1 cellular context compared by ENCODE assay signal in genomic region chr16:3062553-3062952, GRCh38.
TF ChIP-seq lines count a peak whose summit lies in the region.

No MANE protein-coding gene starts in this region.

TF ChIP-seq in K562, 482 proteins besides CTCF, POLR2A, EP300 and RAD21:
- TF ChIP-seq, protein P1, sequence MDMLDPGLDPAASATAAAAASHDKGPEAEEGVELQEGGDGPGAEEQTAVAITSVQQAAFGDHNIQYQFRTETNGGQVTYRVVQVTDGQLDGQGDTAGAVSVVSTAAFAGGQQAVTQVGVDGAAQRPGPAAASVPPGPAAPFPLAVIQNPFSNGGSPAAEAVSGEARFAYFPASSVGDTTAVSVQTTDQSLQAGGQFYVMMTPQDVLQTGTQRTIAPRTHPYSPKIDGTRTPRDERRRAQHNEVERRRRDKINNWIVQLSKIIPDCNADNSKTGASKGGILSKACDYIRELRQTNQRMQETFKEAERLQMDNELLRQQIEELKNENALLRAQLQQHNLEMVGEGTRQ (CRISPR knock-in tag; IDR thresholded peaks at IDR 0.05), result peak; percentile 21; the same call in 1 of the 2 replicates
- TF ChIP-seq TOE1 (IDR thresholded peaks at IDR 0.05; ENCODE audit: borderline replicate concordance) (peak; percentile 93), TOE1 (CRISPR knock-in tag; IDR thresholded peaks at IDR 0.05; ENCODE audit: borderline replicate concordance, low read depth) (no peak), USF1 (CRISPR knock-in tag; IDR thresholded peaks at IDR 0.05) (peak; percentile 43; the same call in 1 of the 2 replicates), ZNF384 (IDR thresholded peaks at IDR 0.05; ENCODE audit: low read depth, low read length) (peak; percentile 69), BACH1 (tag; IDR thresholded peaks at IDR 0.05) (no peak), CBFA2T2 (conservative IDR thresholded peaks at IDR 0.05) (peak; percentile 67), RAD51 (IDR thresholded peaks at IDR 0.05; ENCODE audit: borderline replicate concordance, low read depth) (peak; percentile 93), FOXP1 (CRISPR knock-in tag; IDR thresholded peaks at IDR 0.05) (no peak), TEAD2 (tag; IDR thresholded peaks at IDR 0.05) (no peak)
- TF ChIP-seq, protein P2, sequence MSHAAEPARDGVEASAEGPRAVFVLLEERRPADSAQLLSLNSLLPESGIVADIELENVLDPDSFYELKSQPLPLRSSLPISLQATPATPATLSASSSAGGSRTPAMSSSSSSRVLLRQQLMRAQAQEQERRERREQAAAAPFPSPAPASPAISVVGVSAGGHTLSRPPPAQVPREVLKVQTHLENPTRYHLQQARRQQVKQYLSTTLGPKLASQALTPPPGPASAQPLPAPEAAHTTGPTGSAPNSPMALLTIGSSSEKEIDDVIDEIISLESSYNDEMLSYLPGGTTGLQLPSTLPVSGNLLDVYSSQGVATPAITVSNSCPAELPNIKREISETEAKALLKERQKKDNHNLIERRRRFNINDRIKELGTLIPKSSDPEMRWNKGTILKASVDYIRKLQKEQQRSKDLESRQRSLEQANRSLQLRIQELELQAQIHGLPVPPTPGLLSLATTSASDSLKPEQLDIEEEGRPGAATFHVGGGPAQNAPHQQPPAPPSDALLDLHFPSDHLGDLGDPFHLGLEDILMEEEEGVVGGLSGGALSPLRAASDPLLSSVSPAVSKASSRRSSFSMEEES (CRISPR knock-in tag; IDR thresholded peaks at IDR 0.05), result peak; percentile 80
- TF ChIP-seq, protein P3, sequence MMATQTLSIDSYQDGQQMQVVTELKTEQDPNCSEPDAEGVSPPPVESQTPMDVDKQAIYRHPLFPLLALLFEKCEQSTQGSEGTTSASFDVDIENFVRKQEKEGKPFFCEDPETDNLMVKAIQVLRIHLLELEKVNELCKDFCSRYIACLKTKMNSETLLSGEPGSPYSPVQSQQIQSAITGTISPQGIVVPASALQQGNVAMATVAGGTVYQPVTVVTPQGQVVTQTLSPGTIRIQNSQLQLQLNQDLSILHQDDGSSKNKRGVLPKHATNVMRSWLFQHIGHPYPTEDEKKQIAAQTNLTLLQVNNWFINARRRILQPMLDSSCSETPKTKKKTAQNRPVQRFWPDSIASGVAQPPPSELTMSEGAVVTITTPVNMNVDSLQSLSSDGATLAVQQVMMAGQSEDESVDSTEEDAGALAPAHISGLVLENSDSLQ (IDR thresholded peaks at IDR 0.05), result peak; percentile 65
